In genomic region chr20:63243604-63244247, GRCh38 we compare ENCODE assay signal across 19 cellular contexts. TPM values are rescaled to one million over a fixed set of nuclear protein-coding genes. Genes with fewer than 3 reads are reported as not detected.
DNase-seq lines count a peak whose midpoint lies in the region; ATAC-seq, FAIRE-seq and TF ChIP-seq lines count a peak whose summit lies in the region.
"Had no signal": no experiment of that assay in that cellular context is flagged by ENCODE, and none has a peak within 500 bp of the region (broad histone marks: within the 10 kb centered on the region; RNA-seq: fewer than 3 reads in every experiment).

No MANE protein-coding gene starts in this region.

- no peak overlapping the region for H3K4me3 ChIP-seq in HepG2 (replicated peaks in 1 of 3; ENCODE audit: insufficient read depth in 1 of 3, low read depth in 2 of 3, low read length in 3 of 3)
- H3K4me3 ChIP-seq in right lobe of liver, result no peak overlapping the region
- no peak overlapping the region for H3K4me3 ChIP-seq in mesenchymal stem cell (ENCODE audit: insufficient read depth in 1 of 2, low read depth in 1 of 2, low read length in 2 of 2)
- H3K4me3 ChIP-seq in osteoblast (ENCODE audit: insufficient read depth, low read length), result no peak overlapping the region
- H3K4me3 ChIP-seq: GM12878, K562 had no signal

- WGBS in HepG2 (ENCODE audit: low lambda C conversion rate), result 47% methylated on average over 25 of the region's 25 CpGs
- WGBS in right lobe of liver (ENCODE audit: insufficient coverage, low coverage, low lambda C conversion rate, missing lambda C conversion rate), result 80% methylated on average over 2 of the region's 25 CpGs
- 89% methylated on average over 25 of the region's 25 CpGs for WGBS in mesenchymal stem cell

- no peak overlapping the region for H2AFZ ChIP-seq in HepG2 (ENCODE audit: low read length)
- H2AFZ ChIP-seq in mesenchymal stem cell (ENCODE audit: low read depth, low read length), result no peak overlapping the region
- H2AFZ ChIP-seq in osteoblast (ENCODE audit: low read length), result no peak overlapping the region

- H2BK15ac ChIP-seq in mesenchymal stem cell (ENCODE audit: low read depth, poor library complexity, severe bottlenecking), result peak overlapping the region; percentile 74

- H3K9ac ChIP-seq in HepG2 (ENCODE audit: insufficient read depth, low read depth, low read length), result no peak overlapping the region
- H3K9ac ChIP-seq in mesenchymal stem cell (ENCODE audit: low read length), result no peak overlapping the region

- H3K36me3 ChIP-seq in HepG2 (replicated peaks in 1 of 2; ENCODE audit: control insufficient read depth in 1 of 2, insufficient read depth in 2 of 2, low read length in 2 of 2) (no peaks in the 10 kb centered on the region), right lobe of liver (no peaks in the 10 kb centered on the region), mesenchymal stem cell (ENCODE audit: control insufficient read depth in 1 of 2, insufficient read depth in 2 of 2, low read depth in 1 of 2, low read length in 2 of 2) (peaks cover 0 to 74% of the 10 kb centered on the region in 2 experiments), osteoblast (ENCODE audit: insufficient read depth, low read length) (no peaks in the 10 kb centered on the region)

- no peak overlapping the region for H3K23ac ChIP-seq in mesenchymal stem cell (ENCODE audit: low read length in 2 of 2)

- H3K4ac ChIP-seq in mesenchymal stem cell (ENCODE audit: low read depth in 1 of 2, low read length in 2 of 2), result no peak overlapping the region

- H2BK120ac ChIP-seq in mesenchymal stem cell (ENCODE audit: low read depth, low read length), result no peak overlapping the region

- TF ChIP-seq CTCF in HepG2 (CRISPR knock-in tag; IDR thresholded peaks at IDR 0.05) (no peak), right lobe of liver (IDR thresholded peaks at IDR 0.05) (no peak), osteoblast (IDR thresholded peaks at IDR 0.05; ENCODE audit: extremely low read depth, low read depth, low read length) (no peak)

- in situ Hi-C loops in HepG2 (cut with HindIII; ENCODE audit: extremely low pct_ligation_motif_present, low pct_unique_long_range_greater_than_20kb), result no loop called here

- DNase-seq in HepG2 (ENCODE audit: low spot score), result no peak
- DNase-seq in right lobe of liver, result no peak
- no peak for DNase-seq in mesenchymal stem cell
- DNase-seq in osteoblast (ENCODE audit: insufficient read length, low spot score, missing footprints), result peak; percentile 73
- DNase-seq in NCI-H1417 treated with DMSO at 0.1 percent for 48 hours (lab: John Stamatoyannopoulos, UW), result no peak
- no peak for DNase-seq in NCI-H187 treated with DMSO at 0.1 percent for 48 hours (lab: John Stamatoyannopoulos, UW)
- no peak for DNase-seq in DMS 273 treated with DMSO at 0.1 percent for 48 hours (lab: John Stamatoyannopoulos, UW)
- DNase-seq: AML-193; C1 segment of cervical spinal cord; Calu3; CD4-positive, alpha-beta T cell; DMS79 had no signal

- no peak overlapping the region for H2AK5ac ChIP-seq in mesenchymal stem cell (ENCODE audit: low read length, severe bottlenecking)

- H3K79me1 ChIP-seq in mesenchymal stem cell (replicated peaks; ENCODE audit: low read length, poor library complexity, severe bottlenecking), result peaks cover 6% of the 10 kb centered on the region

- BruUV-seq in HepG2 (replicated peaks; lab: Mats Ljungman, UMichigan), result no TSS peak

- H3K27ac ChIP-seq in HepG2 (ENCODE audit: extremely low read length, insufficient read depth, low read length), result no peak overlapping the region
- H3K27ac ChIP-seq in right lobe of liver, result no peak overlapping the region
- H3K27ac ChIP-seq in mesenchymal stem cell (ENCODE audit: low read length, poor library complexity, severe bottlenecking), result no peak overlapping the region
- H3K27ac ChIP-seq in osteoblast (ENCODE audit: low read depth, low read length), result no peak overlapping the region
- H3K27ac ChIP-seq: 22Rv1, HL-60 had no signal

- POLR2A ChIA-PET in HepG2 (lab: Yijun Ruan, JAX), result no interaction called here

- H3K79me2 ChIP-seq in HepG2 (ENCODE audit: insufficient read depth, low read length) (no peaks in the 10 kb centered on the region), osteoblast (ENCODE audit: insufficient read depth, low read length) (no peaks in the 10 kb centered on the region)

- ATAC-seq in HepG2 (peak; percentile 4; the same call in 2 of the 3 replicates), right lobe of liver (no peak), GM18498 (IDR thresholded peaks at IDR 0.05; ENCODE audit: unreplicated experiment) (no peak)
- ATAC-seq: GM12878, K562 had no signal

- no peaks in the 10 kb centered on the region; the same call in 1 of the 2 replicates for H4K20me1 ChIP-seq in HepG2 (ENCODE audit: insufficient read depth, low read length)
- no peaks in the 10 kb centered on the region for H4K20me1 ChIP-seq in osteoblast (ENCODE audit: insufficient read depth, low read length)

- H3K4me2 ChIP-seq in HepG2 (ENCODE audit: low read depth, low read length), result no peak overlapping the region
- no peak overlapping the region for H3K4me2 ChIP-seq in mesenchymal stem cell (ENCODE audit: low read length, poor library complexity, severe bottlenecking)
- H3K4me2 ChIP-seq in osteoblast (ENCODE audit: insufficient read depth, low read length), result no peak overlapping the region

- no peak overlapping the region for H4K8ac ChIP-seq in mesenchymal stem cell (ENCODE audit: low read length)

- peaks cover 13% of the 10 kb centered on the region for H3K4me1 ChIP-seq in HepG2 (ENCODE audit: insufficient read depth, low read length)
- H3K4me1 ChIP-seq in right lobe of liver, result no peaks in the 10 kb centered on the region
- peaks cover 48% of the 10 kb centered on the region for H3K4me1 ChIP-seq in mesenchymal stem cell (ENCODE audit: control insufficient read depth, insufficient read depth, low read depth, low read length)
- H3K4me1 ChIP-seq in osteoblast (ENCODE audit: insufficient read depth, low read length), result no peaks in the 10 kb centered on the region

- H3K9me3 ChIP-seq in HepG2 (ENCODE audit: low read length) (no peaks in the 10 kb centered on the region), right lobe of liver (no peaks in the 10 kb centered on the region), mesenchymal stem cell (ENCODE audit: control insufficient read depth, low read length) (no peaks in the 10 kb centered on the region), osteoblast (ENCODE audit: low read depth, low read length) (no peaks in the 10 kb centered on the region)

- H3K14ac ChIP-seq in mesenchymal stem cell (ENCODE audit: low read length in 2 of 2), result no peak overlapping the region

- no peak for FAIRE-seq in HepG2 (lab: Jason Lieb, UNC)
- FAIRE-seq: GM12878, K562 had no signal

- H3K27me3 ChIP-seq in HepG2 (ENCODE audit: control insufficient read depth in 1 of 2, insufficient read depth in 2 of 2, low read length in 2 of 2) (peaks cover 27 to 81% of the 10 kb centered on the region in 2 experiments), right lobe of liver (no peaks in the 10 kb centered on the region), mesenchymal stem cell (ENCODE audit: control insufficient read depth in 1 of 2, insufficient read depth in 1 of 2, low read length in 2 of 2) (peaks cover 0 to 49% of the 10 kb centered on the region in 2 experiments), osteoblast (ENCODE audit: insufficient read depth, low read length) (peaks cover 20% of the 10 kb centered on the region)

- TF ChIP-seq POLR2A in HepG2 (IDR thresholded peaks at IDR 0.05; ENCODE audit: insufficient read depth in 1 of 2, low read depth in 2 of 2, low read length in 2 of 2) (no peak), right lobe of liver (IDR thresholded peaks at IDR 0.05) (no peak)

- no peak overlapping the region for H3K18ac ChIP-seq in mesenchymal stem cell (ENCODE audit: low read depth in 1 of 2, low read length in 2 of 2)

- TF ChIP-seq EP300 in HepG2 (IDR thresholded peaks at IDR 0.05; ENCODE audit: low read depth in 2 of 2, low read length in 2 of 2) (no peak), HepG2 (CRISPR knock-in tag; IDR thresholded peaks at IDR 0.05; ENCODE audit: borderline replicate concordance) (no peak)

- H4K91ac ChIP-seq in mesenchymal stem cell (ENCODE audit: low read length), result no peak overlapping the region

- intact Hi-C loops in HepG2 (cut with micrococcal nuclease; ENCODE audit: unreplicated experiment), result loop anchor here (10.0 kb wide), 1 partner anchor 189 kb away; no protein-coding TSS in a partner anchor
- intact Hi-C loops in right lobe of liver (cut with DNase I), result no loop called here

- TF ChIP-seq RAD21 in HepG2 (CRISPR knock-in tag; IDR thresholded peaks at IDR 0.05), result no peak

- H2BK5ac ChIP-seq in mesenchymal stem cell (ENCODE audit: low read depth, low read length, poor library complexity, severe bottlenecking), result no peak overlapping the region

- CTCF ChIA-PET in HepG2 (lab: Yijun Ruan, JAX; ENCODE audit: low intra/inter-chr PET ratio, low total read pairs), result no interaction called here

- peak overlapping the region in 1 of 2 experiments; percentile 22 for H2BK12ac ChIP-seq in mesenchymal stem cell (ENCODE audit: low read length in 2 of 2)

RNA-seq across cellular contexts. Expression of gene BIRC7, which starts 8.0 kb away (rescaled TPM):
- total RNA-seq in HepG2 (2016; rRNA removed; fragmentation: Illumina TruSeq; extraction: Trizol) (0.20 and 0.27 TPM in 2 replicates), right lobe of liver (not detected), osteoblast (under 0.01 and 0.29 TPM in 2 replicates)
- total RNA-seq in HepG2 (2016; cell fraction: cytosol; rRNA removed; fragmentation: Illumina TruSeq; extraction: Trizol; ENCODE audit: low read depth), result not detected in 2 replicates
- total RNA-seq in HepG2 (2016; cell fraction: insoluble cytoplasmic fraction; rRNA removed; fragmentation: Illumina TruSeq; extraction: Trizol), result 0.33 and 0.45 TPM in 2 replicates
- total RNA-seq in HepG2 (2016; cell fraction: membrane; rRNA removed; fragmentation: Illumina TruSeq; extraction: Trizol), result 0.12 and 0.17 TPM in 2 replicates
- total RNA-seq in HepG2 (2016; cell fraction: nucleus; rRNA removed; fragmentation: Illumina TruSeq; extraction: Trizol), result 0.28 and 0.53 TPM in 2 replicates
- 5.1 and 8.6 TPM in 2 replicates for polyA plus RNA-seq in HepG2 (2011; rRNA removed)
- polyA plus RNA-seq in HepG2 (2011; cell fraction: cytosol; rRNA removed), result 4.3 and 7.9 TPM in 2 replicates
- 81.1 and 86.7 TPM in 2 replicates for polyA plus RNA-seq in HepG2 (2011; cell fraction: nucleus; rRNA removed)
- 2.6 and 6.6 TPM in 2 replicates for polyA plus RNA-seq in HepG2 (2012)
- polyA plus RNA-seq in HepG2 (2016; cell fraction: cytosol; fragmentation: Illumina TruSeq; extraction: Trizol; ENCODE audit: low read depth), result 0.14 TPM in 1 of 2 replicates, not detected in the other
- polyA plus RNA-seq in HepG2 (2016; cell fraction: insoluble cytoplasmic fraction; fragmentation: Illumina TruSeq; extraction: Trizol; ENCODE audit: low read depth), result 0.37 TPM in 1 of 2 replicates, not detected in the other
- polyA plus RNA-seq in HepG2 (2016; cell fraction: membrane; fragmentation: Illumina TruSeq; extraction: Trizol; ENCODE audit: low read depth), result 0.29 TPM in 1 of 2 replicates, not detected in the other
- polyA plus RNA-seq in HepG2 (2016; cell fraction: nucleus; fragmentation: Illumina TruSeq; extraction: Trizol; ENCODE audit: insufficient read depth, low read depth), result 0.62 and 0.85 TPM in 2 replicates
- 0.37 and 4.3 TPM in 2 replicates for polyA minus RNA-seq in HepG2 (2011; rRNA and poly(A)+ RNA removed; ENCODE audit: low replicate concordance)
- polyA minus RNA-seq in HepG2 (2011; cell fraction: cytosol; rRNA and poly(A)+ RNA removed), result 2.0 and 2.2 TPM in 2 replicates
- polyA minus RNA-seq in HepG2 (2011; cell fraction: nucleus; rRNA and poly(A)+ RNA removed), result 6.4 and 9.9 TPM in 2 replicates
- 1.6 TPM for polyA plus RNA-seq in mesenchymal stem cell (2013, experiment 1 of 2)
- 1.5 TPM for polyA plus RNA-seq in mesenchymal stem cell (2013, experiment 2 of 2)
- total RNA-seq: CD4-positive, alpha-beta T cell; GM12878 had no signal

RNA-seq across cellular contexts. Expression of gene NKAIN4, which starts 10.5 kb away (rescaled TPM):
- total RNA-seq in HepG2 (2016; rRNA removed; fragmentation: Illumina TruSeq; extraction: Trizol) (not detected in 2 replicates), right lobe of liver (not detected), osteoblast (not detected in 2 replicates)
- not detected in 2 replicates for total RNA-seq in HepG2 (2016; cell fraction: cytosol; rRNA removed; fragmentation: Illumina TruSeq; extraction: Trizol; ENCODE audit: low read depth)
- total RNA-seq in HepG2 (2016; cell fraction: insoluble cytoplasmic fraction; rRNA removed; fragmentation: Illumina TruSeq; extraction: Trizol), result not detected in 2 replicates
- total RNA-seq in HepG2 (2016; cell fraction: membrane; rRNA removed; fragmentation: Illumina TruSeq; extraction: Trizol), result not detected in 2 replicates
- total RNA-seq in HepG2 (2016; cell fraction: nucleus; rRNA removed; fragmentation: Illumina TruSeq; extraction: Trizol), result not detected in 2 replicates
- not detected in 2 replicates for polyA plus RNA-seq in HepG2 (2011; rRNA removed)
- not detected in 2 replicates for polyA plus RNA-seq in HepG2 (2011; cell fraction: cytosol; rRNA removed)
- not detected in 2 replicates for polyA plus RNA-seq in HepG2 (2011; cell fraction: nucleus; rRNA removed)
- polyA plus RNA-seq in HepG2 (2012), result 0.27 TPM in 1 of 2 replicates, not detected in the other
- polyA plus RNA-seq in HepG2 (2016; cell fraction: cytosol; fragmentation: Illumina TruSeq; extraction: Trizol; ENCODE audit: low read depth), result not detected in 2 replicates
- not detected in 2 replicates for polyA plus RNA-seq in HepG2 (2016; cell fraction: insoluble cytoplasmic fraction; fragmentation: Illumina TruSeq; extraction: Trizol; ENCODE audit: low read depth)
- not detected in 2 replicates for polyA plus RNA-seq in HepG2 (2016; cell fraction: membrane; fragmentation: Illumina TruSeq; extraction: Trizol; ENCODE audit: low read depth)
- not detected in 2 replicates for polyA plus RNA-seq in HepG2 (2016; cell fraction: nucleus; fragmentation: Illumina TruSeq; extraction: Trizol; ENCODE audit: insufficient read depth, low read depth)
- polyA minus RNA-seq in HepG2 (2011; rRNA and poly(A)+ RNA removed; ENCODE audit: low replicate concordance), result not detected in 2 replicates
- not detected in 2 replicates for polyA minus RNA-seq in HepG2 (2011; cell fraction: cytosol; rRNA and poly(A)+ RNA removed)
- not detected in 2 replicates for polyA minus RNA-seq in HepG2 (2011; cell fraction: nucleus; rRNA and poly(A)+ RNA removed)
- polyA plus RNA-seq in mesenchymal stem cell (2013, experiment 1 of 2), result 0.10 TPM
- not detected for polyA plus RNA-seq in mesenchymal stem cell (2013, experiment 2 of 2)
- total RNA-seq: Calu3; CD4-positive, alpha-beta T cell; GM12878; H4; K562 had no signal
- polyA plus RNA-seq: K562 had no signal

RNA-seq across cellular contexts. Expression of gene YTHDF1, which starts 27.8 kb away (rescaled TPM):
- 37.7 and 39.8 TPM in 2 replicates for total RNA-seq in HepG2 (2016; rRNA removed; fragmentation: Illumina TruSeq; extraction: Trizol)
- total RNA-seq in HepG2 (2016; cell fraction: cytosol; rRNA removed; fragmentation: Illumina TruSeq; extraction: Trizol; ENCODE audit: low read depth), result 15.1 and 15.2 TPM in 2 replicates
- total RNA-seq in HepG2 (2016; cell fraction: insoluble cytoplasmic fraction; rRNA removed; fragmentation: Illumina TruSeq; extraction: Trizol), result 35.8 and 37.7 TPM in 2 replicates
- 41.8 and 42.4 TPM in 2 replicates for total RNA-seq in HepG2 (2016; cell fraction: membrane; rRNA removed; fragmentation: Illumina TruSeq; extraction: Trizol)
- total RNA-seq in HepG2 (2016; cell fraction: nucleus; rRNA removed; fragmentation: Illumina TruSeq; extraction: Trizol), result 28.2 and 31.2 TPM in 2 replicates
- polyA plus RNA-seq in HepG2 (2011; rRNA removed), result 34.5 and 36.4 TPM in 2 replicates
- polyA plus RNA-seq in HepG2 (2011; cell fraction: cytosol; rRNA removed), result 27.2 and 28.5 TPM in 2 replicates
- polyA plus RNA-seq in HepG2 (2011; cell fraction: nucleus; rRNA removed), result 36.7 and 41.9 TPM in 2 replicates
- 36.8 and 38.5 TPM in 2 replicates for polyA plus RNA-seq in HepG2 (2012)
- polyA plus RNA-seq in HepG2 (2016; cell fraction: cytosol; fragmentation: Illumina TruSeq; extraction: Trizol; ENCODE audit: low read depth), result 9.5 and 11.3 TPM in 2 replicates
- polyA plus RNA-seq in HepG2 (2016; cell fraction: insoluble cytoplasmic fraction; fragmentation: Illumina TruSeq; extraction: Trizol; ENCODE audit: low read depth), result 51.6 and 60.0 TPM in 2 replicates
- 29.6 and 31.9 TPM in 2 replicates for polyA plus RNA-seq in HepG2 (2016; cell fraction: membrane; fragmentation: Illumina TruSeq; extraction: Trizol; ENCODE audit: low read depth)
- polyA plus RNA-seq in HepG2 (2016; cell fraction: nucleus; fragmentation: Illumina TruSeq; extraction: Trizol; ENCODE audit: insufficient read depth, low read depth), result 75.9 and 78.1 TPM in 2 replicates
- polyA minus RNA-seq in HepG2 (2011; rRNA and poly(A)+ RNA removed; ENCODE audit: low replicate concordance), result 40.3 and 47.9 TPM in 2 replicates
- polyA minus RNA-seq in HepG2 (2011; cell fraction: cytosol; rRNA and poly(A)+ RNA removed), result 30.1 and 32.4 TPM in 2 replicates
- 17.8 and 21.1 TPM in 2 replicates for polyA minus RNA-seq in HepG2 (2011; cell fraction: nucleus; rRNA and poly(A)+ RNA removed)
- total RNA-seq in right lobe of liver, result 10 to 100 TPM; 16.4 to 23.6 (median 21.1) TPM
- polyA plus RNA-seq in mesenchymal stem cell (2013, experiment 1 of 2), result 32.3 TPM
- polyA plus RNA-seq in mesenchymal stem cell (2013, experiment 2 of 2), result 32.4 TPM
- total RNA-seq in osteoblast, result 23.9 and 26.8 TPM in 2 replicates

RNA-seq across cellular contexts. Expression of gene ARFGAP1, which starts 28.9 kb away (rescaled TPM):
- total RNA-seq in HepG2 (2016; rRNA removed; fragmentation: Illumina TruSeq; extraction: Trizol) (51.4 and 132 TPM in 2 replicates), right lobe of liver (10 to 100 TPM; 17.4 to 42.8 (median 29.5) TPM), osteoblast (63.1 and 68.4 TPM in 2 replicates)
- total RNA-seq in HepG2 (2016; cell fraction: cytosol; rRNA removed; fragmentation: Illumina TruSeq; extraction: Trizol; ENCODE audit: low read depth), result 32.3 and 33.5 TPM in 2 replicates
- 44.4 and 147 TPM in 2 replicates for total RNA-seq in HepG2 (2016; cell fraction: insoluble cytoplasmic fraction; rRNA removed; fragmentation: Illumina TruSeq; extraction: Trizol)
- 36.6 and 38.2 TPM in 2 replicates for total RNA-seq in HepG2 (2016; cell fraction: membrane; rRNA removed; fragmentation: Illumina TruSeq; extraction: Trizol)
- 173 and 206 TPM in 2 replicates for total RNA-seq in HepG2 (2016; cell fraction: nucleus; rRNA removed; fragmentation: Illumina TruSeq; extraction: Trizol)
- 132 and 173 TPM in 2 replicates for polyA plus RNA-seq in HepG2 (2011; rRNA removed)
- polyA plus RNA-seq in HepG2 (2011; cell fraction: cytosol; rRNA removed), result 40.1 and 86.0 TPM in 2 replicates
- polyA plus RNA-seq in HepG2 (2011; cell fraction: nucleus; rRNA removed), result 1,804 and 3,077 TPM in 2 replicates
- 112 and 149 TPM in 2 replicates for polyA plus RNA-seq in HepG2 (2012)
- polyA plus RNA-seq in HepG2 (2016; cell fraction: cytosol; fragmentation: Illumina TruSeq; extraction: Trizol; ENCODE audit: low read depth), result 5.1 and 5.7 TPM in 2 replicates
- polyA plus RNA-seq in HepG2 (2016; cell fraction: insoluble cytoplasmic fraction; fragmentation: Illumina TruSeq; extraction: Trizol; ENCODE audit: low read depth), result 47.2 and 54.2 TPM in 2 replicates
- polyA plus RNA-seq in HepG2 (2016; cell fraction: membrane; fragmentation: Illumina TruSeq; extraction: Trizol; ENCODE audit: low read depth), result 13.3 and 16.2 TPM in 2 replicates
- 572 and 622 TPM in 2 replicates for polyA plus RNA-seq in HepG2 (2016; cell fraction: nucleus; fragmentation: Illumina TruSeq; extraction: Trizol; ENCODE audit: insufficient read depth, low read depth)
- 69.2 and 278 TPM in 2 replicates for polyA minus RNA-seq in HepG2 (2011; rRNA and poly(A)+ RNA removed; ENCODE audit: low replicate concordance)
- polyA minus RNA-seq in HepG2 (2011; cell fraction: cytosol; rRNA and poly(A)+ RNA removed), result 47.8 and 61.7 TPM in 2 replicates
- polyA minus RNA-seq in HepG2 (2011; cell fraction: nucleus; rRNA and poly(A)+ RNA removed), result 203 and 232 TPM in 2 replicates
- 62.8 TPM for polyA plus RNA-seq in mesenchymal stem cell (2013, experiment 1 of 2)
- polyA plus RNA-seq in mesenchymal stem cell (2013, experiment 2 of 2), result 60.5 TPM

RNA-seq across cellular contexts. Expression of gene COL20A1, which starts 49.3 kb away (rescaled TPM):
- total RNA-seq in HepG2 (2016; rRNA removed; fragmentation: Illumina TruSeq; extraction: Trizol), result not detected in 2 replicates
- total RNA-seq in HepG2 (2016; cell fraction: cytosol; rRNA removed; fragmentation: Illumina TruSeq; extraction: Trizol; ENCODE audit: low read depth), result not detected in 2 replicates
- not detected in 2 replicates for total RNA-seq in HepG2 (2016; cell fraction: insoluble cytoplasmic fraction; rRNA removed; fragmentation: Illumina TruSeq; extraction: Trizol)
- not detected in 2 replicates for total RNA-seq in HepG2 (2016; cell fraction: membrane; rRNA removed; fragmentation: Illumina TruSeq; extraction: Trizol)
- not detected in 2 replicates for total RNA-seq in HepG2 (2016; cell fraction: nucleus; rRNA removed; fragmentation: Illumina TruSeq; extraction: Trizol)
- polyA plus RNA-seq in HepG2 (2011; rRNA removed), result 0.03 TPM in 1 of 2 replicates, not detected in the other
- polyA plus RNA-seq in HepG2 (2011; cell fraction: cytosol; rRNA removed), result 0.03 TPM in 1 of 2 replicates, not detected in the other
- 0.09 and 0.14 TPM in 2 replicates for polyA plus RNA-seq in HepG2 (2011; cell fraction: nucleus; rRNA removed)
- polyA plus RNA-seq in HepG2 (2012), result not detected in 2 replicates
- polyA plus RNA-seq in HepG2 (2016; cell fraction: cytosol; fragmentation: Illumina TruSeq; extraction: Trizol; ENCODE audit: low read depth), result not detected in 2 replicates
- not detected in 2 replicates for polyA plus RNA-seq in HepG2 (2016; cell fraction: insoluble cytoplasmic fraction; fragmentation: Illumina TruSeq; extraction: Trizol; ENCODE audit: low read depth)
- polyA plus RNA-seq in HepG2 (2016; cell fraction: membrane; fragmentation: Illumina TruSeq; extraction: Trizol; ENCODE audit: low read depth), result not detected in 2 replicates
- not detected in 2 replicates for polyA plus RNA-seq in HepG2 (2016; cell fraction: nucleus; fragmentation: Illumina TruSeq; extraction: Trizol; ENCODE audit: insufficient read depth, low read depth)
- polyA minus RNA-seq in HepG2 (2011; rRNA and poly(A)+ RNA removed; ENCODE audit: low replicate concordance), result not detected in 2 replicates
- polyA minus RNA-seq in HepG2 (2011; cell fraction: cytosol; rRNA and poly(A)+ RNA removed), result not detected in 2 replicates
- under 0.01 and 0.12 TPM in 2 replicates for polyA minus RNA-seq in HepG2 (2011; cell fraction: nucleus; rRNA and poly(A)+ RNA removed)
- not detected for total RNA-seq in right lobe of liver
- not detected for polyA plus RNA-seq in mesenchymal stem cell (2013, experiment 1 of 2)
- polyA plus RNA-seq in mesenchymal stem cell (2013, experiment 2 of 2), result not detected
- not detected in 2 replicates for total RNA-seq in osteoblast
- total RNA-seq: Calu3, G401, GM12878, K562 had no signal
- polyA plus RNA-seq: GM12878, K562 had no signal
